In the genomic region with DNA sequence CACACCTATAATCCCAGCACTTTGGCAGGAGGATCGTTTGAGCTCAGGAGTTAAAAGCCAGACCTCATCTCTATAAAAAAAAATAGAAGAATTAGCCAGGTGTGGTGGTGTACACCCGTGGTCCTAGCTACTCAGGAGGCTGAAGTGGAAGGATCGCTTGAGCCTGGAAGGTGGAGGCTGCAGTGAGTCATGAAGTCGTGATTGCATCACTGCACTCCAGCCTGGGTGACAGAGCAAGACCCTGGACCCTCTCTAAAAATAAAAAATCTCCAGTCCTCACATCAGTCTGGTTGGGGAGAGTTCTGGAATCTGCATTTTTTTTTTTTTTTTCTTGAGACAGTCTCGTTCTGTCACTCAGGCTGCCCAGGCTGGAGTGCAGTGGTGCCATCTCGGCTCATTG, we compare ENCODE assay signal across 18 cellular contexts. TPM values are rescaled to one million over a fixed set of nuclear protein-coding genes. Genes with fewer than 3 reads are reported as not detected.
DNase-seq lines count a peak whose midpoint lies in the region; ATAC-seq and TF ChIP-seq lines count a peak whose summit lies in the region.
"Had no signal": no experiment of that assay in that cellular context is flagged by ENCODE, and none has a peak within 500 bp of the region (broad histone marks: within the 10 kb centered on the region; RNA-seq: fewer than 3 reads in every experiment).

No MANE protein-coding gene starts in this region.

- H3K4me3 ChIP-seq in psoas muscle (no peak overlapping the region), esophagus squamous epithelium (no peak overlapping the region), heart right ventricle (no peak overlapping the region)
- H3K4me3 ChIP-seq: GM23338 had no signal

- peaks cover 3% of the 10 kb centered on the region for H3K4me1 ChIP-seq in psoas muscle
- H3K4me1 ChIP-seq in esophagus squamous epithelium = peaks cover 0 to 34% (median 5%) of the 10 kb centered on the region in 3 donors
- peaks cover 0 to 41% (median 9%) of the 10 kb centered on the region in 9 donors for H3K4me1 ChIP-seq in heart right ventricle
- H3K4me1 ChIP-seq: BE2C had no signal

- peak overlapping the region; percentile 68 for H3K27ac ChIP-seq in RWPE1
- peak overlapping the region; percentile 53 for H3K27ac ChIP-seq in psoas muscle
- H3K27ac ChIP-seq in esophagus squamous epithelium = no peak overlapping the region
- peak overlapping the region in 2 of 10 donors; percentile 31 to 58 for H3K27ac ChIP-seq in heart right ventricle

- H3K27ac Mint-ChIP-seq in activated naive CD4-positive, alpha-beta T cell treated with anti-CD3 and anti-CD28 coated beads for 36 hours = peak overlapping the region; percentile 59
- no peak overlapping the region for H3K27ac Mint-ChIP-seq in activated naive CD4-positive, alpha-beta T cell treated with anti-CD3 and anti-CD28 coated beads, Interleukin-2, amount 10 ng/mL, durations not matched to agents 7 days and 5 days
- H3K27ac Mint-ChIP-seq in brain = peak overlapping the region in 3 of 5 experiments; percentile 36 to 58 (median 49)
- H3K27ac Mint-ChIP-seq: CD8-positive, alpha-beta T cell; GM23338 had no signal

- no peak overlapping the region for H3K4me3 Mint-ChIP-seq in activated naive CD4-positive, alpha-beta T cell treated with anti-CD3 and anti-CD28 coated beads for 36 hours
- no peak overlapping the region for H3K4me3 Mint-ChIP-seq in activated naive CD4-positive, alpha-beta T cell treated with anti-CD3 and anti-CD28 coated beads, Interleukin-2, amount 10 ng/mL, durations not matched to agents 7 days and 5 days
- no peak overlapping the region for H3K4me3 Mint-ChIP-seq in brain
- H3K4me3 Mint-ChIP-seq: CD14-positive monocyte; CD8-positive, alpha-beta T cell; GM23338 had no signal

- H3K27me3 ChIP-seq in psoas muscle (ENCODE audit: insufficient read depth in 3 of 3, low read length in 2 of 3) = no peaks in the 10 kb centered on the region
- H3K27me3 ChIP-seq in esophagus squamous epithelium = no peaks in the 10 kb centered on the region
- H3K27me3 ChIP-seq in heart right ventricle = no peaks in the 10 kb centered on the region
- H3K27me3 ChIP-seq: BE2C had no signal

- peaks cover 15% of the 10 kb centered on the region for H3K36me3 Mint-ChIP-seq in activated naive CD4-positive, alpha-beta T cell treated with anti-CD3 and anti-CD28 coated beads for 36 hours (ENCODE audit: low read depth)
- peaks cover 37% of the 10 kb centered on the region for H3K36me3 Mint-ChIP-seq in activated naive CD4-positive, alpha-beta T cell treated with anti-CD3 and anti-CD28 coated beads, Interleukin-2, amount 10 ng/mL, durations not matched to agents 7 days and 5 days
- peaks cover 19% of the 10 kb centered on the region for H3K36me3 Mint-ChIP-seq in brain

- WGBS in psoas muscle, 3 donors = 85% methylated on average over 6 of the region's 6 CpGs
- WGBS in esophagus squamous epithelium, 2 donors = 88 to 91% methylated on average over 6 of the region's 6 CpGs
- WGBS in heart right ventricle, 2 donors = 83 to 88% methylated on average over 6 of the region's 6 CpGs

- H3K36me3 ChIP-seq in psoas muscle (ENCODE audit: insufficient read depth in 1 of 2, low read depth in 1 of 2) (peaks cover 3 to 96% of the 10 kb centered on the region in 2 donors), esophagus squamous epithelium (peaks cover 21 to 95% (median 35%) of the 10 kb centered on the region in 3 donors), heart right ventricle (peaks cover 0 to 97% (median 64%) of the 10 kb centered on the region in 9 donors)

- POLR2A ChIA-PET in RWPE1 (lab: Yijun Ruan, JAX; ENCODE audit: low non-redundant PET) = interaction anchor here (0.5 to 1.1 kb wide), 3 partner anchors 9 to 70 kb away, joined by 3 to 7 read pairs (median 4); partner anchors contain the start of gene FPGS

- no peaks in the 10 kb centered on the region for H3K27me3 Mint-ChIP-seq in activated naive CD4-positive, alpha-beta T cell treated with anti-CD3 and anti-CD28 coated beads for 36 hours (ENCODE audit: low read depth)
- no peaks in the 10 kb centered on the region for H3K27me3 Mint-ChIP-seq in activated naive CD4-positive, alpha-beta T cell treated with anti-CD3 and anti-CD28 coated beads, Interleukin-2, amount 10 ng/mL, durations not matched to agents 7 days and 5 days
- peaks cover 3% of the 10 kb centered on the region for H3K27me3 Mint-ChIP-seq in brain

- H3K9me3 ChIP-seq in psoas muscle (no peaks in the 10 kb centered on the region), esophagus squamous epithelium (no peaks in the 10 kb centered on the region), heart right ventricle (no peaks in the 10 kb centered on the region)
- H3K9me3 ChIP-seq: BE2C had no signal

- no peaks in the 10 kb centered on the region for H3K9me3 Mint-ChIP-seq in activated naive CD4-positive, alpha-beta T cell treated with anti-CD3 and anti-CD28 coated beads for 36 hours
- H3K9me3 Mint-ChIP-seq in activated naive CD4-positive, alpha-beta T cell treated with anti-CD3 and anti-CD28 coated beads, Interleukin-2, amount 10 ng/mL, durations not matched to agents 7 days and 5 days = no peaks in the 10 kb centered on the region
- no peaks in the 10 kb centered on the region for H3K9me3 Mint-ChIP-seq in brain
- H3K9me3 Mint-ChIP-seq: CD14-positive monocyte; CD8-positive, alpha-beta T cell; GM23338 had no signal

- DNase-seq in activated naive CD4-positive, alpha-beta T cell treated with anti-CD3 and anti-CD28 coated beads for 36 hours = no peak
- no peak for DNase-seq in activated naive CD4-positive, alpha-beta T cell treated with anti-CD3 and anti-CD28 coated beads, Interleukin-2, amount 10 ng/mL, durations not matched to agents 7 days and 5 days
- DNase-seq in RWPE1 (ENCODE audit: low spot score) (no peak), psoas muscle (no peak), esophagus squamous epithelium (lab: John Stamatoyannopoulos, UW) (no peak), heart right ventricle (no peak)
- DNase-seq: BE2C; CD8-positive, alpha-beta T cell; COR-L47; DMS153; DMS79 treated with DMSO at 0.1 percent for 48 hours; EL; H7 had no signal

- CTCF ChIA-PET in activated naive CD4-positive, alpha-beta T cell treated with anti-CD3 and anti-CD28 coated beads for 36 hours (lab: Charles Lee) = interaction anchor here (0.9 to 1.0 kb wide), 2 partner anchors 13 to 77 kb away, joined by 3 to 4 read pairs; partner anchors contain the start of gene TOR2A
- CTCF ChIA-PET in activated naive CD4-positive, alpha-beta T cell treated with anti-CD3 and anti-CD28 coated beads, Interleukin-2, amount 10 ng/mL, durations not matched to agents 7 days and 5 days (lab: Charles Lee) = interaction anchor here (0.7 kb wide), 1 partner anchor 320 kb away, joined by 3 read pairs; no protein-coding TSS in a partner anchor
- CTCF ChIA-PET in RWPE1 (lab: Yijun Ruan, JAX) = no interaction called here

- ATAC-seq in psoas muscle (no peak), GM19395 (IDR thresholded peaks at IDR 0.05; ENCODE audit: unreplicated experiment) (no peak), heart right ventricle (no peak)
- ATAC-seq: CD8-positive, alpha-beta T cell; GM23338 had no signal

- intact Hi-C loops in activated naive CD4-positive, alpha-beta T cell treated with anti-CD3 and anti-CD28 coated beads for 36 hours (cut with micrococcal nuclease) = no loop called here
- intact Hi-C loops in psoas muscle (cut with DNase I) = no loop called here
- intact Hi-C loops in esophagus squamous epithelium (cut with DNase I) = no loop called here
- intact Hi-C loops in heart right ventricle (cut with DNase I) = loop anchor here in 1 of 10 donors (5.0 kb wide), 1 partner anchor 60 kb away; no protein-coding TSS in a partner anchor

- TF ChIP-seq CTCF in RWPE1 (conservative IDR thresholded peaks at IDR 0.05; ENCODE audit: low read depth) (no peak), brain (conservative IDR thresholded peaks at IDR 0.05) (no peak), psoas muscle (IDR thresholded peaks at IDR 0.05) (no peak), esophagus squamous epithelium (IDR thresholded peaks at IDR 0.05) (no peak), heart right ventricle (IDR thresholded peaks at IDR 0.05) (no peak)

- H3K4me1 Mint-ChIP-seq in activated naive CD4-positive, alpha-beta T cell treated with anti-CD3 and anti-CD28 coated beads for 36 hours (ENCODE audit: low read depth) = no peaks in the 10 kb centered on the region
- no peaks in the 10 kb centered on the region for H3K4me1 Mint-ChIP-seq in activated naive CD4-positive, alpha-beta T cell treated with anti-CD3 and anti-CD28 coated beads, Interleukin-2, amount 10 ng/mL, durations not matched to agents 7 days and 5 days
- H3K4me1 Mint-ChIP-seq in brain = peaks cover 1% of the 10 kb centered on the region
- H3K4me1 Mint-ChIP-seq: GM23338 had no signal

- TF ChIP-seq POLR2A in esophagus squamous epithelium (IDR thresholded peaks at IDR 0.05) = no peak

RNA-seq across cellular contexts. Expression of gene FPGS, which starts 9.3 kb away (rescaled TPM):
- total RNA-seq in activated naive CD4-positive, alpha-beta T cell treated with anti-CD3 and anti-CD28 coated beads for 36 hours = 10 to 100 TPM; 67.8 to 73.0 TPM
- polyA plus RNA-seq in brain (ENCODE audit: insufficient read depth, low read depth, low replicate concordance) = 55.8 TPM
- 10 to 100 TPM; 39.7 to 61.9 (median 45.8) TPM for total RNA-seq in psoas muscle
- 10 to 100 TPM; 21.9 to 32.3 (median 29.8) TPM for polyA plus RNA-seq in psoas muscle
- total RNA-seq in esophagus squamous epithelium = 10 to 100 TPM; 38.2 to 52.0 (median 47.0) TPM
- total RNA-seq in heart right ventricle = 10 to 100 TPM; 40.2 to 58.5 (median 46.5) TPM
- 10 to 100 TPM; 40.7 to 45.5 TPM for polyA plus RNA-seq in heart right ventricle

RNA-seq across cellular contexts. Expression of gene CDK9, which starts 26.2 kb away (rescaled TPM):
- 10 to 100 TPM; 64.6 to 73.6 TPM for total RNA-seq in activated naive CD4-positive, alpha-beta T cell treated with anti-CD3 and anti-CD28 coated beads for 36 hours
- 68.6 TPM for polyA plus RNA-seq in brain (ENCODE audit: insufficient read depth, low read depth, low replicate concordance)
- total RNA-seq in psoas muscle = 10 to 100 TPM; 26.5 to 46.1 (median 42.9) TPM
- polyA plus RNA-seq in psoas muscle = 10 to 100 TPM; 29.7 to 39.3 (median 31.5) TPM
- 10 to 100 TPM; 22.3 to 53.2 (median 41.2) TPM for total RNA-seq in esophagus squamous epithelium
- total RNA-seq in heart right ventricle = 10 to 100 TPM; 30.9 to 59.0 (median 44.1) TPM
- 10 to 100 TPM; 32.5 to 47.7 TPM for polyA plus RNA-seq in heart right ventricle

RNA-seq across cellular contexts. Expression of gene SH2D3C, which starts 33.5 kb away (rescaled TPM):
- 10 to 100 TPM; 27.2 to 27.3 TPM for total RNA-seq in activated naive CD4-positive, alpha-beta T cell treated with anti-CD3 and anti-CD28 coated beads for 36 hours
- polyA plus RNA-seq in brain (ENCODE audit: insufficient read depth, low read depth, low replicate concordance) = 32.2 TPM
- 10 to 100 TPM in 2 of 4 donors, 1 to 10 TPM in 2; 8.3 to 12.0 (median 10.3) TPM for total RNA-seq in psoas muscle
- polyA plus RNA-seq in psoas muscle = 10 to 100 TPM in 1 of 3 donors, 1 to 10 TPM in 2; 5.3 to 10.0 (median 8.4) TPM
- 1 to 10 TPM in 3 of 4 donors, under 1 TPM in 1; 0.38 to 4.8 (median 2.8) TPM for total RNA-seq in esophagus squamous epithelium
- total RNA-seq in heart right ventricle = 10 to 100 TPM; 10.9 to 26.0 (median 17.7) TPM
- polyA plus RNA-seq in heart right ventricle = 10 to 100 TPM; 30.1 to 36.7 TPM
- polyA plus RNA-seq: AG04450 had no signal

RNA-seq across cellular contexts. Expression of gene ENG, which starts 42.4 kb away (rescaled TPM):
- 10 to 100 TPM; 10.5 to 11.6 TPM for total RNA-seq in activated naive CD4-positive, alpha-beta T cell treated with anti-CD3 and anti-CD28 coated beads for 36 hours
- 47.3 TPM for polyA plus RNA-seq in brain (ENCODE audit: insufficient read depth, low read depth, low replicate concordance)
- total RNA-seq in psoas muscle = 10 to 100 TPM; 31.7 to 80.4 (median 54.3) TPM
- 10 to 100 TPM; 22.1 to 78.1 (median 28.6) TPM for polyA plus RNA-seq in psoas muscle
- total RNA-seq in esophagus squamous epithelium = 10 to 100 TPM in 3 of 4 donors, 1 to 10 TPM in 1; 7.2 to 32.8 (median 18.0) TPM
- total RNA-seq in heart right ventricle = 100 to 1,000 TPM in 8 of 10 donors, 10 to 100 TPM in 2; 76.8 to 263 (median 137) TPM
- 100 to 1,000 TPM; 199 to 310 TPM for polyA plus RNA-seq in heart right ventricle

Comparison
In these comparisons a context has a peak if more than half of its experiments do, and no peak if none do; other contexts are left out.
1. H3K27ac ChIP-seq: peak in RWPE1 (single experiment) and psoas muscle (single experiment); none in esophagus squamous epithelium (0 of 4).